1 cellular context compared by ENCODE assay signal in genomic region chrX:39757971-39758370, GRCh38.
TF ChIP-seq lines count a peak whose summit lies in the region.

No MANE protein-coding gene starts in this region.

TF ChIP-seq in SK-N-SH treated with all-trans-retinoic acid at 6 μM for 48 hours, 23 proteins besides CTCF, POLR2A, EP300 and RAD21 (continued from another document):
- TF ChIP-seq PATZ1 (CRISPR knock-in tag; IDR thresholded peaks at IDR 0.05; ENCODE audit: borderline replicate concordance): no peak
- no peak for TF ChIP-seq RARB (CRISPR knock-in tag; IDR thresholded peaks at IDR 0.05)
- TF ChIP-seq ZC3H10 (CRISPR knock-in tag; IDR thresholded peaks at IDR 0.05): no peak
- no peak for TF ChIP-seq TOX (CRISPR knock-in tag; IDR thresholded peaks at IDR 0.05; ENCODE audit: borderline replicate concordance)
- no peak for TF ChIP-seq BACH2 (CRISPR knock-in tag; IDR thresholded peaks at IDR 0.05; ENCODE audit: borderline replicate concordance)
- no peak for TF ChIP-seq TCF4 (CRISPR knock-in tag; IDR thresholded peaks at IDR 0.05; ENCODE audit: borderline replicate concordance)
